In the genomic region with DNA sequence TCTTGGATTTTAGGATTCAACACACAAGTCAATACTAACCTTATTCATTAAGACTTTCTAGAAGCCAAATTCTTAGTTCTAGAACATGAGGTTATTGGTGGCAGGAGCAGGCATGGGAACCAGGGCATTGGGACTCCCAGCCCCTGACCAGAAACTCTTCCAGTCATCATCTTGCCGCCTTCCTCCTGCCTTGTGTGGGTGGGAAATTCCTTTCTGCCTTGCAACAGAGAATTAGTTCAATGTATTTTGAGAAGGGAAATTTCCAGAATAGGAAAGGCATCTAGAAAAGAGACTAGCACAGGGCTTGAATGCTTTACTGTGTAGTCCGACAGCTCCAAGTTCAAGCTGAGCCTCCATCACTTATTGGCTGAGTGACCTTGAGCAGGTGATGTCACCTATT, we compare ENCODE assay signal across 17 cellular contexts. TPM values are rescaled to one million over a fixed set of nuclear protein-coding genes. Genes with fewer than 3 reads are reported as not detected.
DNase-seq lines count a peak whose midpoint lies in the region; ATAC-seq and TF ChIP-seq lines count a peak whose summit lies in the region.
"Had no signal": no experiment of that assay in that cellular context is flagged by ENCODE, and none has a peak within 500 bp of the region (broad histone marks: within the 10 kb centered on the region; RNA-seq: fewer than 3 reads in every experiment).

No MANE protein-coding gene starts in this region.

- H3K4me2 ChIP-seq in IMR-90 (ENCODE audit: low read depth, low read length), result no peak overlapping the region; the same call in 1 of the 2 replicates
- H3K4me2 ChIP-seq: BLaER1 treated with 17β-estradiol and CSF1 and Interleukin-3, amounts not matched to agents 10 nM and 100 nM had no signal

- peaks cover 17% of the 10 kb centered on the region for H3K4me1 ChIP-seq in IMR-90 (ENCODE audit: control insufficient read depth, insufficient read depth, low read length)
- H3K4me1 ChIP-seq in gastroesophageal sphincter, result peaks cover 0 to under 1% (median 0%) of the 10 kb centered on the region in 3 donors
- peaks cover 0 to 4% (median 0%) of the 10 kb centered on the region in 4 donors for H3K4me1 ChIP-seq in tibial artery

- no peaks in the 10 kb centered on the region for H3K79me1 ChIP-seq in IMR-90 (ENCODE audit: low read depth in 1 of 2, low read length in 2 of 2)

- peaks cover 12% of the 10 kb centered on the region for H3K27me3 Mint-ChIP-seq in mesothelial cell of epicardium (ENCODE audit: low read depth)

- peak overlapping the region; percentile 94 for H3K27ac Mint-ChIP-seq in mesothelial cell of epicardium
- H3K27ac Mint-ChIP-seq: CD4-positive, CD25-positive, alpha-beta regulatory T cell had no signal

- no peak overlapping the region for H2BK5ac ChIP-seq in IMR-90 (ENCODE audit: low read depth, low read length, poor library complexity, severe bottlenecking)

- BruUV-seq in IMR-90 (replicated peaks; lab: Mats Ljungman, UMichigan), result no TSS peak

- no peak overlapping the region; the same call in 1 of the 2 replicates for H3K14ac ChIP-seq in IMR-90 (replicated peaks; ENCODE audit: low read depth, low read length)

- H3K9me3 Mint-ChIP-seq in mesothelial cell of epicardium, result no peaks in the 10 kb centered on the region
- H3K9me3 Mint-ChIP-seq: CD4-positive, CD25-positive, alpha-beta regulatory T cell had no signal

- no peak overlapping the region for H3K9ac ChIP-seq in IMR-90 (ENCODE audit: low read depth, low read length)
- H3K9ac ChIP-seq: BLaER1 treated with 17β-estradiol and CSF1 and Interleukin-3, amounts not matched to agents 10 nM and 100 nM had no signal

- DNase-seq in EH (ENCODE audit: low read depth) (peak; percentile 20), IMR-90 (peak; percentile 44), choroid plexus epithelial cell (ENCODE audit: low read depth) (peak; percentile 43), mesothelial cell of epicardium (ENCODE audit: low spot score in 2 of 2, unreplicated experiment in 2 of 2) (no peak), tibial artery (no peak)
- no peak for DNase-seq in activated T-cell treated with anti-CD3 and anti-CD28 coated beads, Interleukin-2, amount 50 U/mL, for 48 hours
- DNase-seq: 8988T; CD4-positive, CD25-positive, alpha-beta regulatory T cell; DMS 273 treated with DMSO at 0.1 percent for 48 hours; DMS79; EL; HCEC 1CT had no signal

- in situ Hi-C loops in IMR-90 (cut with MboI; ENCODE audit: low sequenced_read_pairs), result no loop called here

- H3K4ac ChIP-seq in IMR-90 (ENCODE audit: low read depth, low read length), result peak overlapping the region; percentile 50; the same call in 1 of the 2 replicates

- H3K23ac ChIP-seq in IMR-90 (ENCODE audit: low read depth, low read length), result no peak overlapping the region

- peaks cover 34% of the 10 kb centered on the region for H3K27me3 ChIP-seq in IMR-90 (ENCODE audit: control insufficient read depth, insufficient read depth, low read length)
- no peaks in the 10 kb centered on the region for H3K27me3 ChIP-seq in gastroesophageal sphincter
- peaks cover 0 to 2% of the 10 kb centered on the region in 2 donors for H3K27me3 ChIP-seq in tibial artery

- H2AK9ac ChIP-seq in IMR-90 (replicated peaks; ENCODE audit: low read depth, low read length, poor library complexity), result no peak overlapping the region

- H3K4me1 Mint-ChIP-seq in mesothelial cell of epicardium, result peaks cover 41% of the 10 kb centered on the region

- no peak overlapping the region; a peak in 1 of 4 replicates for H4K8ac ChIP-seq in IMR-90 (ENCODE audit: low read depth in 2 of 2, low read length in 2 of 2)

- no peak for TF ChIP-seq RAD21 in IMR-90 (IDR thresholded peaks at IDR 0.05; ENCODE audit: low read length)

- WGBS in IMR-90 (ENCODE audit: extremely low coverage in 2 of 2, insufficient read length in 1 of 2), 2 experiments, result no CpG with 5 or more reads among the region's 2 CpGs
- WGBS in gastroesophageal sphincter (ENCODE audit: low coverage in 1 of 2), 2 donors, result 67 to 72% methylated on average over 2 of the region's 2 CpGs

- H2BK15ac ChIP-seq in IMR-90 (ENCODE audit: low read depth, low read length), result no peak overlapping the region

- H3K18ac ChIP-seq in IMR-90 (ENCODE audit: low read depth, low read length), result peak overlapping the region; percentile 46; the same call in 1 of the 2 replicates

- no peak for TF ChIP-seq POLR2A in IMR-90 (IDR thresholded peaks at IDR 0.05; ENCODE audit: low read depth, low read length)
- no peak for TF ChIP-seq POLR2A in gastroesophageal sphincter (IDR thresholded peaks at IDR 0.05)

- peak overlapping the region; percentile 13; the same call in 1 of the 2 replicates for H2AK5ac ChIP-seq in IMR-90 (ENCODE audit: low read depth, low read length)

- TF ChIP-seq CTCF in IMR-90 (conservative IDR thresholded peaks at IDR 0.05; ENCODE audit: low read depth, low read length) (no peak), choroid plexus epithelial cell (conservative IDR thresholded peaks at IDR 0.05; ENCODE audit: low read depth, low read length) (no peak), mesothelial cell of epicardium (IDR thresholded peaks at IDR 0.05; ENCODE audit: unreplicated experiment) (no peak), gastroesophageal sphincter (IDR thresholded peaks at IDR 0.05) (no peak), tibial artery (IDR thresholded peaks at IDR 0.05) (no peak)

- peaks cover 8% of the 10 kb centered on the region for H3K36me3 Mint-ChIP-seq in mesothelial cell of epicardium
- H3K36me3 Mint-ChIP-seq: CD4-positive, CD25-positive, alpha-beta regulatory T cell had no signal

- CTCF ChIA-PET in IMR-90 (lab: Yijun Ruan, JAX), result no interaction called here

- ATAC-seq in IMR-90 (ENCODE audit: low read depth), result no peak
- ATAC-seq in gastroesophageal sphincter, result no peak
- ATAC-seq in GM21390 (IDR thresholded peaks at IDR 0.05; ENCODE audit: unreplicated experiment), result no peak

- H3K36me3 ChIP-seq in IMR-90 (ENCODE audit: control insufficient read depth, insufficient read depth, low read length) (no peaks in the 10 kb centered on the region), gastroesophageal sphincter (no peaks in the 10 kb centered on the region), tibial artery (no peaks in the 10 kb centered on the region)
- H3K36me3 ChIP-seq: BLaER1 treated with 17β-estradiol and CSF1 and Interleukin-3, amounts not matched to agents 10 nM and 100 nM had no signal

- no peak for TF ChIP-seq EP300 in gastroesophageal sphincter (IDR thresholded peaks at IDR 0.05)

- no peak overlapping the region; the same call in 1 of the 2 replicates for H2BK120ac ChIP-seq in IMR-90 (ENCODE audit: low read depth, low read length)

- intact Hi-C loops in IMR-90 (cut with micrococcal nuclease), result no loop called here
- intact Hi-C loops in tibial artery (cut with DNase I; ENCODE audit: low total_unique reads), result no loop called here

- H4K91ac ChIP-seq in IMR-90 (ENCODE audit: insufficient read depth, low read depth, low read length), result no peak overlapping the region

- H3K27ac ChIP-seq in IMR-90 (ENCODE audit: insufficient read depth, low read length) (no peak overlapping the region), gastroesophageal sphincter (no peak overlapping the region), tibial artery (no peak overlapping the region)
- H3K27ac ChIP-seq: BLaER1 treated with 17β-estradiol and CSF1 and Interleukin-3, amounts not matched to agents 10 nM and 100 nM; HL-60 had no signal

- POLR2A ChIA-PET in IMR-90 (lab: Charles Lee; ENCODE audit: unreplicated experiment), result no interaction called here

- H2BK20ac ChIP-seq in IMR-90 (ENCODE audit: low read depth, low read length), result peak overlapping the region; percentile 31; the same call in 1 of the 2 replicates

- H3K56ac ChIP-seq in IMR-90 (ENCODE audit: extremely low read depth, insufficient read depth, low read length), result no peak overlapping the region

- H4K5ac ChIP-seq in IMR-90 (ENCODE audit: low read depth, low read length), result no peak overlapping the region

- no peak overlapping the region for H2AFZ ChIP-seq in IMR-90 (replicated peaks; ENCODE audit: low read length, poor library complexity)

- dilution Hi-C loops in IMR-90 (cut with HindIII; ENCODE audit: low sequenced_read_pairs, unreplicated experiment), result no loop called here

- H3K9me3 ChIP-seq in IMR-90 (ENCODE audit: control insufficient read depth, insufficient read depth, low read length) (no peaks in the 10 kb centered on the region), gastroesophageal sphincter (no peaks in the 10 kb centered on the region), tibial artery (no peaks in the 10 kb centered on the region)
- H3K9me3 ChIP-seq: BLaER1 treated with 17β-estradiol and CSF1 and Interleukin-3, amounts not matched to agents 10 nM and 100 nM had no signal

- H3K4me3 Mint-ChIP-seq in mesothelial cell of epicardium, result no peak overlapping the region
- H3K4me3 Mint-ChIP-seq: CD4-positive, CD25-positive, alpha-beta regulatory T cell had no signal

- H4K20me1 ChIP-seq in IMR-90 (ENCODE audit: insufficient read depth, low read length), result no peaks in the 10 kb centered on the region

- peaks cover 14% of the 10 kb centered on the region for H3K9me1 ChIP-seq in IMR-90 (ENCODE audit: insufficient read depth, low read length)

- H3K4me3 ChIP-seq in IMR-90 (ENCODE audit: insufficient read depth, low read depth, low read length) (no peak overlapping the region), choroid plexus epithelial cell (ENCODE audit: low read depth, low read length) (no peak overlapping the region), gastroesophageal sphincter (no peak overlapping the region), tibial artery (no peak overlapping the region)
- H3K4me3 ChIP-seq: BLaER1 treated with 17β-estradiol and CSF1 and Interleukin-3, amounts not matched to agents 10 nM and 100 nM had no signal

TF ChIP-seq in IMR-90, 13 proteins besides CTCF, POLR2A, EP300 and RAD21 (continues in another document):
- no peak for TF ChIP-seq MXI1 (IDR thresholded peaks at IDR 0.05; ENCODE audit: borderline replicate concordance, low read depth, low read length)
- no peak for TF ChIP-seq NFE2L2 (IDR thresholded peaks at IDR 0.05; ENCODE audit: low read depth, low read length)
- no peak for TF ChIP-seq SMC3 (IDR thresholded peaks at IDR 0.05; ENCODE audit: low read depth, low read length)
- TF ChIP-seq ELK1 (IDR thresholded peaks at IDR 0.05; ENCODE audit: borderline replicate concordance, low read depth, low read length), result no peak

RNA-seq across cellular contexts. Expression of gene GRHL3, which starts 8.7 kb away (rescaled TPM):
- total RNA-seq in IMR-90 (2012; rRNA removed) (not detected in 2 replicates), mesothelial cell of epicardium (17.1 to 19.1 TPM (median 17.9 TPM) in 3 replicates), gastroesophageal sphincter (1 to 10 TPM in 1 of 4 donors, under 1 TPM in 2, not detected in 1; 0.13 to 4.9 (median 0.31) TPM)
- not detected in 2 replicates for polyA plus RNA-seq in IMR-90 (2012; rRNA removed)
- 0.01 TPM in 1 of 2 replicates, not detected in the other for polyA plus RNA-seq in IMR-90 (2012; cell fraction: cytosol; rRNA removed)
- polyA plus RNA-seq in IMR-90 (2012; cell fraction: nucleus; rRNA removed; ENCODE audit: low replicate concordance), result not detected in 2 replicates
- total RNA-seq: CD4-positive, CD25-positive, alpha-beta regulatory T cell; H4 had no signal
- polyA plus RNA-seq: CD4-positive, CD25-positive, alpha-beta regulatory T cell had no signal

Comparison
In these comparisons a context has a peak if more than half of its experiments do, and no peak if none do; other contexts are left out.
1. DNase-seq: peak in EH (single experiment), IMR-90 (single experiment) and choroid plexus epithelial cell (single experiment); none in mesothelial cell of epicardium (0 of 2), activated T-cell treated with anti-CD3 and anti-CD28 coated beads, Interleukin-2, amount 50 U/mL, for 48 hours (0 of 2) and tibial artery (0 of 2).